Comparison of ENCODE assay signal across 8 cellular contexts in the genomic region with DNA sequence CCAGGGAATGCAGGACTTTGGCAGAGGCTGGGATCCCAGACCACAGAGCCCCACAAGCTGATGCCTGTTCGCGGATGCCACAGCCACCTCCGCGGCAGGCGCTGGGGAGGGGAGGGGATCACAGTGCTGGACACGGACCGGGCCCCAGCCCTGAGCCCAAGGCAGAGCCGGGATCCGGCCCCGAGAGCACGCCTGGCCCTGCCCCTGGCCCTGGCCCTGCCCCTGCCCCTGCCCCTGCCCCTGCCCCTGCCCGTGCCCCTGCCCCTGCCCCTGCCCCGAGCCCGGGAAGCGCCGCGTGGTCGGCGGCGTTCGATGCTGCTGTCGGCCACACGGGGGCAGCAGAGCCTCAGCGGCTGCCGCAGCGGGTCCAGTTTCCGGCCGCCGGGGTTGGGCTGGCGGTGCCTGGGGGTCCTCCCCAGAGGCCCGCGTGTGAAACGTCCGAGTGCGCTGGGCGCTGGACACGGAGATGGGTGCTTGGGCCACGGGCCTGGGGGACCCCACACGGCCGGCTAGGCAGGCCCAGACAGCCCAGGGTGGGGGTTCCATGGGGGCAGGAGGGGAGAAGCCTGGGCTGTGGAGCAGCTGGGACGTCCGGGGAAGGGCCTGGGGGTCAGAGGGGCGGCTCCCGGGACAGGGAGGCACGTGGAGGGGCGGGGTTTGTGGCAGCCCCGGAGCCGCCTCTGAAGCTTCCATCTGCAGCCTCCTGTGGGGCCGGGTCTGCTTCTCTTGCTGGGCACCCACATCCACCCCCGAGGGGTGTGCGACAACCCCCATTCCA.
A peak's percentile ranks its signal among the peaks of the same experiment; 100 is the strongest.
DNase-seq lines count a peak whose midpoint lies in the region; ATAC-seq and TF ChIP-seq lines count a peak whose summit lies in the region.
"Not testable (repeated sequence)": the region's sequence is repeated elsewhere in the genome, so short reads cannot be mapped to it uniquely, and the experiment has no call there.

No MANE protein-coding gene starts in this region.

- H3K36me3 Mint-ChIP-seq in CD4-positive, CD25-positive, alpha-beta regulatory T cell; activated CD8-positive, alpha-beta memory T cell treated with anti-CD3 and anti-CD28 coated beads, Interleukin-2, amount 10 ng/mL, durations not matched to agents 7 days and 5 days: not testable (repeated sequence)

- TF ChIP-seq CTCF in foreskin keratinocyte (conservative IDR thresholded peaks at IDR 0.05); gastrocnemius medialis (IDR thresholded peaks at IDR 0.05 in 4 of 5, conservative IDR thresholded peaks at IDR 0.05 in 1 of 5): not testable (repeated sequence)

- not testable (repeated sequence) for H3K4me1 ChIP-seq in CD4-positive, CD25-positive, alpha-beta regulatory T cell (ENCODE audit: control insufficient read depth, insufficient read depth, low read length, poor library complexity, severe bottlenecking); foreskin keratinocyte; gastrocnemius medialis

- not testable (repeated sequence) for H3K27me3 Mint-ChIP-seq in CD4-positive, CD25-positive, alpha-beta regulatory T cell; activated CD8-positive, alpha-beta memory T cell treated with anti-CD3 and anti-CD28 coated beads, Interleukin-2, amount 10 ng/mL, durations not matched to agents 7 days and 5 days

- H3K27me3 ChIP-seq in CD4-positive, CD25-positive, alpha-beta regulatory T cell (ENCODE audit: control insufficient read depth, insufficient read depth, low read length); foreskin keratinocyte; gastrocnemius medialis: not testable (repeated sequence)

- not testable (repeated sequence) for H3K4me3 Mint-ChIP-seq in CD4-positive, CD25-positive, alpha-beta regulatory T cell; activated CD8-positive, alpha-beta memory T cell treated with anti-CD3 and anti-CD28 coated beads, Interleukin-2, amount 10 ng/mL, durations not matched to agents 7 days and 5 days

- not testable (repeated sequence) for H3K9me3 Mint-ChIP-seq in CD4-positive, CD25-positive, alpha-beta regulatory T cell; activated CD8-positive, alpha-beta memory T cell treated with anti-CD3 and anti-CD28 coated beads, Interleukin-2, amount 10 ng/mL, durations not matched to agents 7 days and 5 days (ENCODE audit: low read depth)

- not testable (repeated sequence) for TF ChIP-seq POLR2A in gastrocnemius medialis (IDR thresholded peaks at IDR 0.05)

- not testable (repeated sequence) for H3K9me3 ChIP-seq in CD4-positive, CD25-positive, alpha-beta regulatory T cell (ENCODE audit: control insufficient read depth in 2 of 2, low read length in 2 of 2); gastrocnemius medialis

- not testable (repeated sequence) for H3K27ac Mint-ChIP-seq in CD4-positive, CD25-positive, alpha-beta regulatory T cell; activated CD8-positive, alpha-beta memory T cell treated with anti-CD3 and anti-CD28 coated beads, Interleukin-2, amount 10 ng/mL, durations not matched to agents 7 days and 5 days

- H3K4me1 Mint-ChIP-seq in CD4-positive, CD25-positive, alpha-beta regulatory T cell; activated CD8-positive, alpha-beta memory T cell treated with anti-CD3 and anti-CD28 coated beads, Interleukin-2, amount 10 ng/mL, durations not matched to agents 7 days and 5 days: not testable (repeated sequence)

- H3K27ac ChIP-seq in CD4-positive, CD25-positive, alpha-beta regulatory T cell (ENCODE audit: insufficient read depth, low read length, poor library complexity, severe bottlenecking); foreskin keratinocyte; gastrocnemius medialis: not testable (repeated sequence)

- intact Hi-C loops in gastrocnemius medialis (cut with DNase I; ENCODE audit: low total_unique reads): not testable (repeated sequence)

- peak; percentile 61 to 66 for ATAC-seq in CD4-positive, CD25-positive, alpha-beta regulatory T cell (ENCODE audit: low read depth in 2 of 2)
- peak; percentile 47 for ATAC-seq in GM19023 (IDR thresholded peaks at IDR 0.05; ENCODE audit: unreplicated experiment)
- ATAC-seq in GM21737 (IDR thresholded peaks at IDR 0.05; ENCODE audit: unreplicated experiment): peak; percentile 35
- peak; percentile 37 for ATAC-seq in HG03097 (IDR thresholded peaks at IDR 0.05; ENCODE audit: low FRiP score, unreplicated experiment)
- peak; percentile 72 for ATAC-seq in activated CD8-positive, alpha-beta memory T cell treated with anti-CD3 and anti-CD28 coated beads, Interleukin-2, amount 10 ng/mL, durations not matched to agents 7 days and 5 days
- ATAC-seq in foreskin keratinocyte: peak; percentile 43
- peak; percentile 47 to 60 for ATAC-seq in gastrocnemius medialis

- DNase-seq in CD4-positive, CD25-positive, alpha-beta regulatory T cell: peak in 1 of 3 donors; percentile 17
- peak; percentile 15 for DNase-seq in NCI-H748 (lab: John Stamatoyannopoulos, UW; ENCODE audit: unreplicated experiment)
- DNase-seq in activated CD8-positive, alpha-beta memory T cell treated with anti-CD3 and anti-CD28 coated beads, Interleukin-2, amount 10 ng/mL, durations not matched to agents 7 days and 5 days; foreskin keratinocyte; gastrocnemius medialis: not testable (repeated sequence)

- H3K4me3 ChIP-seq in CD4-positive, CD25-positive, alpha-beta regulatory T cell (ENCODE audit: low read depth, low read length); gastrocnemius medialis: not testable (repeated sequence)

- not testable (repeated sequence) for H3K36me3 ChIP-seq in CD4-positive, CD25-positive, alpha-beta regulatory T cell (ENCODE audit: control insufficient read depth, insufficient read depth, low read length); gastrocnemius medialis

- CTCF ChIA-PET in activated CD8-positive, alpha-beta memory T cell treated with anti-CD3 and anti-CD28 coated beads, Interleukin-2, amount 10 ng/mL, durations not matched to agents 7 days and 5 days (lab: Charles Lee): interaction anchor here (0.7 to 0.9 kb wide), 2 partner anchors 254 to 263 kb away, joined by 3 to 7 read pairs; no protein-coding TSS in a partner anchor

- in situ Hi-C loops in gastrocnemius medialis (cut with MboI; ENCODE audit: low sequenced_read_pairs in 4 of 4): not testable (repeated sequence)
